In the genomic region with DNA sequence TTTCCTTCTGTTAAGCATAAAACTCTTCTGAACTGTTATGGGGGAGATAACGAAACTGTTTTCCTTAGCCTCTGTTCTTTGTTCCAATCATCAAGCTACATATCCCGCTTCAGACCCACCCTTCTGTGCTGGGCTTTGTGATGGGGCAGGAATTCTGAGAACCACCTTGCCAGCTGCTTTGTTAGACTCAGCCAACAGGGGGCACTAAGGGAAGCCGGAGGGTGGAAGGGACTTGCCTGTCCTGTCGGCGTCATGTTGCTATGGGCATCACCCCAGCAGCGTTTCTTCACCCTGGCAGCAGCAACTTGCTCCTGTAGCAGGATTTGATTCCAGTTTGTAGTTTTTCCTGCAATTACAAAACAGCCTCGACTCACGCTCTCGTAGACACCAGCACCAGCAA, we compare ENCODE assay signal across 9 cellular contexts.
DNase-seq lines count a peak whose midpoint lies in the region; TF ChIP-seq lines count a peak whose summit lies in the region.
"Had no signal": no experiment of that assay in that cellular context is flagged by ENCODE, and none has a peak within 500 bp of the region (broad histone marks: within the 10 kb centered on the region; RNA-seq: fewer than 3 reads in every experiment).

No MANE protein-coding gene starts in this region.

- TF ChIP-seq CTCF in chondrocyte (IDR thresholded peaks at IDR 0.05) = peak; percentile 62

- DNase-seq in NCI-H82 (lab: John Stamatoyannopoulos, UW) = peak; percentile 43
- no peak for DNase-seq in NCI-H82 treated with DMSO at 0.1 percent for 48 hours (lab: John Stamatoyannopoulos, UW; ENCODE audit: unreplicated experiment)
- peak; percentile 81 to 91 for DNase-seq in HAP-1 (ENCODE audit: low spot score in 2 of 2)
- DNase-seq in NCI-H460 (ENCODE audit: extremely low read depth, low read depth) = peak; percentile 43
- no peak for DNase-seq in chondrocyte (ENCODE audit: low spot score)
- peak; percentile 13 for DNase-seq in occipital lobe (lab: John Stamatoyannopoulos, UW)
- DNase-seq in cerebellum (ENCODE audit: low spot score) = no peak
- DNase-seq in GM03348 (ENCODE audit: low spot score) = no peak

- peak overlapping the region; percentile 10 for H3K4me3 ChIP-seq in HAP-1

- H3K36me3 ChIP-seq in HAP-1 (replicated peaks) = no peaks in the 10 kb centered on the region

- H3K4me3 Mint-ChIP-seq in chondrocyte (ENCODE audit: unreplicated experiment) = no peak overlapping the region

- peaks cover 46% of the 10 kb centered on the region for H3K27me3 Mint-ChIP-seq in chondrocyte (ENCODE audit: low read depth)

- H3K27ac Mint-ChIP-seq in chondrocyte (ENCODE audit: unreplicated experiment) = no peak overlapping the region
- H3K27ac Mint-ChIP-seq: activated naive CD4-positive, alpha-beta T cell treated with anti-CD3 and anti-CD28 coated beads, Interleukin-2, amount 50 U/mL, for 72 hours had no signal

- peaks cover 8% of the 10 kb centered on the region for H3K4me1 Mint-ChIP-seq in chondrocyte (ENCODE audit: low read depth)

- H3K36me3 Mint-ChIP-seq in chondrocyte (ENCODE audit: low read depth) = no peaks in the 10 kb centered on the region
- H3K36me3 Mint-ChIP-seq: activated naive CD4-positive, alpha-beta T cell treated with anti-CD3 and anti-CD28 coated beads, Interleukin-2, amount 50 U/mL, for 72 hours had no signal

- H3K27me3 ChIP-seq in HAP-1 (ENCODE audit: low read depth) = no peaks in the 10 kb centered on the region

- H3K4me1 ChIP-seq in HAP-1 = peaks cover 42% of the 10 kb centered on the region

- in situ Hi-C loops in HAP-1 (cut with MboI; ENCODE audit: low sequenced_read_pairs) = no loop called here

- no peaks in the 10 kb centered on the region for H3K9me3 Mint-ChIP-seq in chondrocyte (ENCODE audit: low read depth)
- H3K9me3 Mint-ChIP-seq: activated naive CD4-positive, alpha-beta T cell treated with anti-CD3 and anti-CD28 coated beads, Interleukin-2, amount 50 U/mL, for 72 hours had no signal

- no peaks in the 10 kb centered on the region for H3K9me3 ChIP-seq in HAP-1

Comparison
In these comparisons a context has a peak if more than half of its experiments do, and no peak if none do; other contexts are left out.
1. DNase-seq: peak in NCI-H82 (single experiment), HAP-1 (2 of 2), NCI-H460 (single experiment) and occipital lobe (single experiment); none in NCI-H82 treated with DMSO at 0.1 percent for 48 hours (single experiment), chondrocyte (single experiment), cerebellum (single experiment) and GM03348 (single experiment).